8 cellular contexts compared by ENCODE assay signal in genomic region chr12:48851883-48852733, GRCh38. TPM values are rescaled to one million over a fixed set of nuclear protein-coding genes. Genes with fewer than 3 reads are reported as not detected.
DNase-seq lines count a peak whose midpoint lies in the region; ATAC-seq and TF ChIP-seq lines count a peak whose summit lies in the region.

Gene DDX23, minus strand, starts transcription at chr12:48852163. Its CDS starts 6,381 bp downstream, at chr12:48845782.

- H3K27me3 Mint-ChIP-seq in GM23338 (ENCODE audit: insufficient read depth, low read depth, poor library complexity) = peaks cover 8% of the 10 kb centered on the region
- no peaks in the 10 kb centered on the region for H3K27me3 Mint-ChIP-seq in naive thymus-derived CD8-positive, alpha-beta T cell

- H2AFZ ChIP-seq in GM23338 = no peak within 1 kb of the TSS
- peak within 1 kb of the TSS; percentile 83 for H2AFZ ChIP-seq in fibroblast of lung (ENCODE audit: low read length)

- peak within 1 kb of the TSS; percentile 87 for H3K9ac ChIP-seq in fibroblast of lung (ENCODE audit: insufficient read depth, low read length)

- peaks cover 32% of the 10 kb centered on the region for H3K36me3 ChIP-seq in DOHH2 (ENCODE audit: control insufficient read depth, low read length)
- no peaks in the 10 kb centered on the region for H3K36me3 ChIP-seq in GM23338 (ENCODE audit: insufficient read depth)
- no peaks in the 10 kb centered on the region for H3K36me3 ChIP-seq in fibroblast of lung (ENCODE audit: control insufficient read depth, insufficient read depth, low read length)

- peak within 1 kb of the TSS; percentile 98 for H3K4me3 Mint-ChIP-seq in GM23338
- peak within 1 kb of the TSS; percentile 89 to 99 (median 96) for H3K4me3 Mint-ChIP-seq in naive thymus-derived CD8-positive, alpha-beta T cell

- peak; percentile 97 for ATAC-seq in GM23338
- ATAC-seq in naive thymus-derived CD8-positive, alpha-beta T cell = peak; percentile 93

- peaks cover 55% of the 10 kb centered on the region for H3K79me2 ChIP-seq in DOHH2 (ENCODE audit: control insufficient read depth, low read length)
- peaks cover 47% of the 10 kb centered on the region for H3K79me2 ChIP-seq in GM23338 (replicated peaks; ENCODE audit: insufficient read depth)
- peaks cover 34% of the 10 kb centered on the region for H3K79me2 ChIP-seq in fibroblast of lung (ENCODE audit: control insufficient read depth, insufficient read depth, low read length)

- peak within 1 kb of the TSS; percentile 63 for H3K27ac ChIP-seq in DOHH2 (ENCODE audit: low read depth, low read length)
- H3K27ac ChIP-seq in GM23338 (ENCODE audit: low read depth) = peak within 1 kb of the TSS; percentile 77
- peak within 1 kb of the TSS; percentile 88 for H3K27ac ChIP-seq in fibroblast of lung (ENCODE audit: insufficient read depth, low read length)

- peaks cover 15% of the 10 kb centered on the region for H3K36me3 Mint-ChIP-seq in GM23338 (ENCODE audit: low read depth)
- H3K36me3 Mint-ChIP-seq in naive thymus-derived CD8-positive, alpha-beta T cell = peaks cover 0 to 27% (median 3%) of the 10 kb centered on the region in 3 donors

- peaks cover 7% of the 10 kb centered on the region; the same call in 1 of the 2 replicates for H4K20me1 ChIP-seq in DOHH2 (ENCODE audit: control insufficient read depth, insufficient read depth, low read depth, low read length)
- peaks cover 3% of the 10 kb centered on the region; the same call in 1 of the 2 replicates for H4K20me1 ChIP-seq in GM23338 (replicated peaks; ENCODE audit: insufficient read depth)
- H4K20me1 ChIP-seq in fibroblast of lung (ENCODE audit: control insufficient read depth, extremely low read depth, insufficient read depth, low read length) = no peaks in the 10 kb centered on the region

- H3K4me1 Mint-ChIP-seq in GM23338 = peaks cover 16% of the 10 kb centered on the region
- peaks cover 25 to 44% (median 39%) of the 10 kb centered on the region in 4 donors for H3K4me1 Mint-ChIP-seq in naive thymus-derived CD8-positive, alpha-beta T cell

- H3K9me3 ChIP-seq in DOHH2 (ENCODE audit: control insufficient read depth, insufficient read depth, low read length) (no peaks in the 10 kb centered on the region), fibroblast of lung (ENCODE audit: control insufficient read depth, insufficient read depth, low read depth, low read length) (no peaks in the 10 kb centered on the region)

- H3K4me2 ChIP-seq in DOHH2 (ENCODE audit: low read length) = peak within 1 kb of the TSS; percentile 84
- peak within 1 kb of the TSS; percentile 75 for H3K4me2 ChIP-seq in GM23338
- peak within 1 kb of the TSS; percentile 95 for H3K4me2 ChIP-seq in fibroblast of lung (ENCODE audit: extremely low read depth, insufficient read depth, low read length)

- peaks cover 34% of the 10 kb centered on the region for H3K4me1 ChIP-seq in DOHH2 (ENCODE audit: control insufficient read depth, low read length)
- H3K4me1 ChIP-seq in GM23338 (ENCODE audit: insufficient read depth) = peaks cover 9% of the 10 kb centered on the region; the same call in 1 of the 2 replicates
- H3K4me1 ChIP-seq in fibroblast of lung (ENCODE audit: control insufficient read depth, extremely low read depth, insufficient read depth, low read length) = peaks cover 7% of the 10 kb centered on the region

- H3K9me3 Mint-ChIP-seq in GM23338 = no peaks in the 10 kb centered on the region
- H3K9me3 Mint-ChIP-seq in naive thymus-derived CD8-positive, alpha-beta T cell = no peaks in the 10 kb centered on the region

- TF ChIP-seq CTCF in DOHH2 (IDR thresholded peaks at IDR 0.05; ENCODE audit: low read depth, low read length, poor library complexity, severe bottlenecking) (no peak), GM23338 (conservative IDR thresholded peaks at IDR 0.05; ENCODE audit: low read depth in 2 of 2) (no peak), fibroblast of lung (conservative IDR thresholded peaks at IDR 0.05 in 1 of 2, IDR thresholded peaks at IDR 0.05 in 1 of 2; ENCODE audit: low read depth in 1 of 2, low read length in 2 of 2) (no peak)

- POLR2A ChIA-PET in naive thymus-derived CD8-positive, alpha-beta T cell (lab: Charles Lee) = interaction anchor here (0.5 to 4.1 kb wide), 49 partner anchors 9 to 1039 kb away, joined by 3 to 47 read pairs (median 4); partner anchors contain the start of genes ARF3, FKBP11, KMT2D and LMBR1L

- H3K27ac Mint-ChIP-seq in GM23338 = peak within 1 kb of the TSS; percentile 98
- peak within 1 kb of the TSS; percentile 90 to 99 (median 96) for H3K27ac Mint-ChIP-seq in naive thymus-derived CD8-positive, alpha-beta T cell

- H3F3A ChIP-seq in DOHH2 (ENCODE audit: control insufficient read depth, insufficient read depth) (peaks cover 2% of the 10 kb centered on the region; the same call in 1 of the 2 replicates), GM23338 (replicated peaks; ENCODE audit: low read depth) (no peaks in the 10 kb centered on the region)

- H3K27me3 ChIP-seq in DOHH2 (ENCODE audit: control insufficient read depth, low read length) (no peaks in the 10 kb centered on the region), GM23338 (ENCODE audit: insufficient read depth) (no peaks in the 10 kb centered on the region), fibroblast of lung (ENCODE audit: control insufficient read depth, insufficient read depth, low read length) (peaks cover 6% of the 10 kb centered on the region)

- H3K9me2 ChIP-seq in DOHH2 (replicated peaks; ENCODE audit: control insufficient read depth, low read length) (no peaks in the 10 kb centered on the region), GM23338 (ENCODE audit: insufficient read depth) (no peaks in the 10 kb centered on the region)

- H3K4me3 ChIP-seq in DOHH2 (ENCODE audit: low read length) (peak within 1 kb of the TSS; percentile 83), GM23338 (peak within 1 kb of the TSS; percentile 85), fibroblast of lung (replicated peaks in 1 of 4; ENCODE audit: control extremely low read depth in 1 of 4, insufficient read depth in 1 of 4, low read depth in 3 of 4, low read length in 4 of 4) (peak within 1 kb of the TSS; percentile 61 to 98 (median 85))

- DNase-seq in GM23338 (ENCODE audit: low spot score) (peak; percentile 98), LHCN-M2 (ENCODE audit: low read depth) (peak; percentile 96), RPMI8226 (peak; percentile 95), fibroblast of lung (ENCODE audit: low read depth in 2 of 2) (peak; percentile 97 to 98)
- DNase-seq in activated T-helper 1 cell treated with anti-CD3 and anti-CD28 coated beads, Interleukin-2, amount 50 U/mL, for 16 hours (ENCODE audit: low read depth in 1 of 2, low spot score in 1 of 2) = peak; percentile 84 to 87
- peak; percentile 81 to 95 (median 89) for DNase-seq in naive thymus-derived CD8-positive, alpha-beta T cell
- peak; percentile 87 to 93 (median 91) for DNase-seq in stimulated activated naive CD4-positive, alpha-beta T cell (lab: John Stamatoyannopoulos, UW)

TF ChIP-seq in GM23338, 12 proteins besides CTCF, POLR2A, EP300 and RAD21:
- TF ChIP-seq ETS1 (IDR thresholded peaks at IDR 0.05) (peak; percentile 99), ZNF114 (CRISPR knock-in tag; IDR thresholded peaks at IDR 0.05) (peak; percentile 76; the same call in 1 of the 2 replicates), POLR2AphosphoS5 (IDR thresholded peaks at IDR 0.05; ENCODE audit: low read depth) (peak; percentile 64), JUNB (IDR thresholded peaks at IDR 0.05; ENCODE audit: unreplicated experiment) (no peak), CREB1 (CRISPR knock-in tag; IDR thresholded peaks at IDR 0.05; ENCODE audit: low read depth) (peak; percentile 88), REST (IDR thresholded peaks at IDR 0.05; ENCODE audit: unreplicated experiment) (no peak)

RNA-seq across cellular contexts. Expression of gene DDX23, which starts in this region (rescaled TPM):
- total RNA-seq in GM23338 (2014; rRNA removed; shearing (Covaris generic)) = 78.5 and 93.0 TPM in 2 replicates
- 31.7 and 31.8 TPM in 2 replicates for polyA plus RNA-seq in GM23338 (2016; fragmentation: Nextera tagmentation; extraction: Ambion mirVana)
- total RNA-seq in LHCN-M2 (2014; rRNA removed) = 91.0 and 98.6 TPM in 2 replicates
- polyA plus RNA-seq in LHCN-M2 (2012) = 60.3 TPM
- 62.4 and 65.5 TPM in 2 replicates for total RNA-seq in fibroblast of lung
- 48.6 and 65.1 TPM in 2 replicates for polyA plus RNA-seq in fibroblast of lung
- polyA plus RNA-seq in fibroblast of lung (2012) = 50.7 and 67.1 TPM in 2 replicates
- 46.8 and 67.1 TPM in 2 replicates for polyA minus RNA-seq in fibroblast of lung (ENCODE audit: low replicate concordance)
- 100 to 1,000 TPM; 159 to 171 TPM for total RNA-seq in naive thymus-derived CD8-positive, alpha-beta T cell
- polyA plus RNA-seq in naive thymus-derived CD8-positive, alpha-beta T cell = 10 to 100 TPM; 27.6 to 52.2 (median 33.8) TPM

Comparison
In these comparisons a context has a peak if more than half of its experiments do, and no peak if none do; other contexts are left out.
1. Peak in every context shown above with its lines: DNase-seq, ATAC-seq, H3K4me3 ChIP-seq and H3K27ac ChIP-seq.